In genomic region chr2:169107645-169108044, GRCh38 we compare ENCODE assay signal across 1 cellular context.
A peak's percentile ranks its signal among the peaks of the same experiment; 100 is the strongest.
TF ChIP-seq lines count a peak whose summit lies in the region.

No MANE protein-coding gene starts in this region.

TF ChIP-seq in K562, 482 proteins besides CTCF, POLR2A, EP300 and RAD21 (continued from another document):
- no peak for TF ChIP-seq E2F8 (IDR thresholded peaks at IDR 0.05; ENCODE audit: low read depth, partially characterized antibody)
- TF ChIP-seq SMARCA4 (IDR thresholded peaks at IDR 0.05): no peak
- TF ChIP-seq SFPQ (IDR thresholded peaks at IDR 0.05; ENCODE audit: low read depth, low read length): no peak
- no peak for TF ChIP-seq TAF9B (IDR thresholded peaks at IDR 0.05; ENCODE audit: partially characterized antibody)
- no peak for TF ChIP-seq GTF2F1 (IDR thresholded peaks at IDR 0.05; ENCODE audit: low read depth, low read length)
- no peak for TF ChIP-seq ILK (tag; IDR thresholded peaks at IDR 0.05; ENCODE audit: borderline replicate concordance, low read depth)
- TF ChIP-seq BRD9 (IDR thresholded peaks at IDR 0.05; ENCODE audit: low read depth, partially characterized antibody): no peak
- TF ChIP-seq ZBED1 (IDR thresholded peaks at IDR 0.05): no peak
- TF ChIP-seq CEBPG (CRISPR knock-in tag; IDR thresholded peaks at IDR 0.05): peak; percentile 22; the same call in 1 of the 2 replicates
- TF ChIP-seq CEBPG (tag; conservative IDR thresholded peaks at IDR 0.05 in 1 of 2, IDR thresholded peaks at IDR 0.05 in 1 of 2): no peak
- no peak for TF ChIP-seq NR4A1 (CRISPR knock-in tag; IDR thresholded peaks at IDR 0.05)
- no peak for TF ChIP-seq NR4A1 (tag; IDR thresholded peaks at IDR 0.05)
- no peak for TF ChIP-seq PBX2 (CRISPR knock-in tag; IDR thresholded peaks at IDR 0.05; ENCODE audit: low read depth)
- no peak for TF ChIP-seq PBX2 (tag; conservative IDR thresholded peaks at IDR 0.05; ENCODE audit: low read depth)
- no peak for TF ChIP-seq RFX5 (IDR thresholded peaks at IDR 0.05; ENCODE audit: low read depth, low read length)
